ENCODE assay signal across 8 cellular contexts in genomic region chr1:120213606-120214005, GRCh38. TPM values are rescaled to one million over a fixed set of nuclear protein-coding genes. Genes with fewer than 3 reads are reported as not detected.
DNase-seq lines count a peak whose midpoint lies in the region; ATAC-seq and TF ChIP-seq lines count a peak whose summit lies in the region.
"Not testable (repeated sequence)": the region's sequence is repeated elsewhere in the genome, so short reads cannot be mapped to it uniquely, and the experiment has no call there.

No MANE protein-coding gene starts in this region.

- H3K9me3 Mint-ChIP-seq in activated CD8-positive, alpha-beta T cell treated with anti-CD3 and anti-CD28 coated beads, Interleukin-2, amount 10 ng/mL, durations not matched to agents 7 days and 5 days (ENCODE audit: insufficient read depth); central memory CD8-positive, alpha-beta T cell; memory B cell: not testable (repeated sequence)

- DNase-seq in RWPE2 (ENCODE audit: low spot score); activated CD8-positive, alpha-beta T cell treated with anti-CD3 and anti-CD28 coated beads, Interleukin-2, amount 10 ng/mL, durations not matched to agents 7 days and 5 days; central memory CD8-positive, alpha-beta T cell (ENCODE audit: low spot score in 2 of 2); left cardiac atrium; memory B cell (ENCODE audit: low spot score in 2 of 2); sciatic nerve (ENCODE audit: low spot score); aorta: not testable (repeated sequence)

- not testable (repeated sequence) for H3K27me3 ChIP-seq in RWPE2 (ENCODE audit: insufficient read depth, poor library complexity, severe bottlenecking); aorta (ENCODE audit: control insufficient read depth in 1 of 2, insufficient read depth in 2 of 2, low read length in 1 of 2)

- not testable (repeated sequence) for TF ChIP-seq CTCF in RWPE2 (IDR thresholded peaks at IDR 0.05; ENCODE audit: poor library complexity, severe bottlenecking)

- ATAC-seq in GM18873 (IDR thresholded peaks at IDR 0.05; ENCODE audit: low FRiP score, unreplicated experiment) (peak; percentile 46), RWPE2 (ENCODE audit: low read depth) (peak; percentile 68; the same call in 2 of the 3 replicates), left cardiac atrium (peak; percentile 83 to 86), memory B cell (ENCODE audit: low read depth) (peak; percentile 71), sciatic nerve (peak; percentile 79), aorta (ENCODE audit: low FRiP score) (peak; percentile 79)
- peak; percentile 69 for ATAC-seq in activated CD8-positive, alpha-beta T cell treated with anti-CD3 and anti-CD28 coated beads, Interleukin-2, amount 10 ng/mL, durations not matched to agents 7 days and 5 days
- ATAC-seq in central memory CD8-positive, alpha-beta T cell (replicated peaks; ENCODE audit: extremely low read depth, poor library complexity, severe bottlenecking), result peak; percentile 81

- not testable (repeated sequence) for H3K27ac Mint-ChIP-seq in activated CD8-positive, alpha-beta T cell treated with anti-CD3 and anti-CD28 coated beads, Interleukin-2, amount 10 ng/mL, durations not matched to agents 7 days and 5 days; central memory CD8-positive, alpha-beta T cell (ENCODE audit: low read depth); memory B cell

- H3K27ac ChIP-seq in RWPE2 (ENCODE audit: poor library complexity, severe bottlenecking); aorta (ENCODE audit: low read depth in 1 of 2, low read length in 2 of 2): not testable (repeated sequence)

- intact Hi-C loops in left cardiac atrium (cut with DNase I); sciatic nerve (cut with DNase I); aorta (cut with DNase I): not testable (repeated sequence)

- not testable (repeated sequence) for H3K4me1 ChIP-seq in RWPE2 (ENCODE audit: insufficient read depth, poor library complexity, severe bottlenecking); aorta (ENCODE audit: control insufficient read depth in 1 of 2, insufficient read depth in 2 of 2, low read length in 2 of 2)

- POLR2A ChIA-PET in activated CD8-positive, alpha-beta T cell treated with anti-CD3 and anti-CD28 coated beads, Interleukin-2, amount 10 ng/mL, durations not matched to agents 7 days and 5 days (lab: Charles Lee), result not testable (repeated sequence)

- WGBS in aorta, 2 donors, result no CpG with 5 or more reads among the region's 2 CpGs

- not testable (repeated sequence) for H3K27me3 Mint-ChIP-seq in activated CD8-positive, alpha-beta T cell treated with anti-CD3 and anti-CD28 coated beads, Interleukin-2, amount 10 ng/mL, durations not matched to agents 7 days and 5 days (ENCODE audit: low read depth); central memory CD8-positive, alpha-beta T cell; memory B cell

- not testable (repeated sequence) for H3K4me1 Mint-ChIP-seq in activated CD8-positive, alpha-beta T cell treated with anti-CD3 and anti-CD28 coated beads, Interleukin-2, amount 10 ng/mL, durations not matched to agents 7 days and 5 days (ENCODE audit: low read depth); central memory CD8-positive, alpha-beta T cell; memory B cell

- CTCF ChIA-PET in activated CD8-positive, alpha-beta T cell treated with anti-CD3 and anti-CD28 coated beads, Interleukin-2, amount 10 ng/mL, durations not matched to agents 7 days and 5 days (lab: Charles Lee), result not testable (repeated sequence)

- H3K36me3 Mint-ChIP-seq in activated CD8-positive, alpha-beta T cell treated with anti-CD3 and anti-CD28 coated beads, Interleukin-2, amount 10 ng/mL, durations not matched to agents 7 days and 5 days (ENCODE audit: low read depth); central memory CD8-positive, alpha-beta T cell (ENCODE audit: insufficient read depth); memory B cell: not testable (repeated sequence)

- H3K4me3 Mint-ChIP-seq in activated CD8-positive, alpha-beta T cell treated with anti-CD3 and anti-CD28 coated beads, Interleukin-2, amount 10 ng/mL, durations not matched to agents 7 days and 5 days; central memory CD8-positive, alpha-beta T cell; memory B cell: not testable (repeated sequence)

- not testable (repeated sequence) for H3K36me3 ChIP-seq in RWPE2 (ENCODE audit: low read depth); aorta (ENCODE audit: control insufficient read depth in 1 of 2, insufficient read depth in 2 of 2, low read length in 1 of 2)

- H3K4me3 ChIP-seq in RWPE2 (ENCODE audit: severe bottlenecking); aorta (ENCODE audit: low read length in 2 of 2): not testable (repeated sequence)

- H3K9me3 ChIP-seq in RWPE2 (ENCODE audit: severe bottlenecking); aorta (ENCODE audit: control insufficient read depth, low read length): not testable (repeated sequence)

RNA-seq across cellular contexts. Expression of gene SEC22B, which starts 37.3 kb away (rescaled TPM):
- total RNA-seq in activated CD8-positive, alpha-beta T cell treated with anti-CD3 and anti-CD28 coated beads, Interleukin-2, amount 10 ng/mL, durations not matched to agents 7 days and 5 days, result 10 to 100 TPM; 21.9 to 22.4 TPM
- 10 to 100 TPM; 18.5 to 23.7 TPM for total RNA-seq in left cardiac atrium
- total RNA-seq in sciatic nerve, result 30.1 TPM
- total RNA-seq in aorta, result 10 to 100 TPM; 34.2 to 39.7 TPM
- polyA plus RNA-seq in aorta, result 10 to 100 TPM; 23.7 to 26.6 TPM
